8 cellular contexts compared by ENCODE assay signal in the genomic region with DNA sequence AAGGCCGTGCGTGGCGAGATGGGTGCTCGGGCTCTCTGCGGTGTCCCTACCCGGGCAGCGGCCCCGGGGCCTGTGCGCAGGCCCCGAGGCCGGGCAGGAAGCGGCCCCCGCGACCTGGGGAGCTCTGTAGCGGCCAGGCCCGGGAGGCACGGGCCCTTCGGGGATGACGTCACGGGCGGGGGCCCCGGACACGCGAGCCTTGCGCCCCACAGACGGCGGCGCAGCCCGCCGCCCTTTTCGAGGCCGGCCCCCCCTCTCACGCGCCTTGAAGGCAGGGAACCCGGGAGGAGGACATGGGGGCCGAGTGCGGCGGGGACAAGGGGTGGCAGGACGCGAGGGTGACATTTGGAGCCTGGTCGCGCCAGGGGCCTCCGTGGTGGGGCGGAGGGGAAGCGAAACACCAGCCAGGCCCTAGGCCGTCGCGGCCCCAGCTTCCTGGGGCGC. TPM values are rescaled to one million over a fixed set of nuclear protein-coding genes. Genes with fewer than 3 reads are reported as not detected.
A peak's percentile ranks its signal among the peaks of the same experiment; 100 is the strongest.
DNase-seq lines count a peak whose midpoint lies in the region; ATAC-seq and TF ChIP-seq lines count a peak whose summit lies in the region.

No MANE protein-coding gene starts in this region.

- ATAC-seq in GM21381 (IDR thresholded peaks at IDR 0.05; ENCODE audit: unreplicated experiment): peak; percentile 49

- TF ChIP-seq CTCF in suprapubic skin (IDR thresholded peaks at IDR 0.05): no peak

- DNase-seq in CD4-positive, alpha-beta memory T cell: peak in 4 of 5 donors; percentile 31 to 63 (median 34)
- DNase-seq in MG63 (peak; percentile 53), epithelial cell of prostate (ENCODE audit: low read depth, low spot score) (no peak), suprapubic skin (ENCODE audit: low spot score in 2 of 2) (no peak), cerebellar nuclear complex (lab: John Stamatoyannopoulos, UW) (no peak)
- DNase-seq in activated CD8-positive, alpha-beta memory T cell treated with anti-CD3 and anti-CD28 coated beads for 48 hours (ENCODE audit: low read depth in 2 of 3, low spot score in 2 of 3): peak in 2 of 3 experiments; percentile 18 to 47

- intact Hi-C loops in CD4-positive, alpha-beta memory T cell (cut with micrococcal nuclease): loop anchor here (5.0 kb wide), 1 partner anchor 100 kb away; no protein-coding TSS in a partner anchor

- H3K27me3 Mint-ChIP-seq in CD4-positive, alpha-beta memory T cell: peaks cover 0 to 5% of the 10 kb centered on the region in 2 donors

- H3K9me3 ChIP-seq in CD4-positive, alpha-beta memory T cell (ENCODE audit: control insufficient read depth in 1 of 2, low read length in 2 of 2): no peaks in the 10 kb centered on the region
- H3K9me3 ChIP-seq in MG63: no peaks in the 10 kb centered on the region
- no peaks in the 10 kb centered on the region for H3K9me3 ChIP-seq in muscle layer of duodenum (ENCODE audit: control insufficient read depth in 1 of 2, low read length in 2 of 2)
- H3K9me3 ChIP-seq in suprapubic skin: no peaks in the 10 kb centered on the region

- peaks cover 19% of the 10 kb centered on the region for H3K4me1 ChIP-seq in CD4-positive, alpha-beta memory T cell (ENCODE audit: insufficient read depth, low read length)
- peaks cover 17 to 46% of the 10 kb centered on the region in 2 donors for H3K4me1 ChIP-seq in muscle layer of duodenum (ENCODE audit: control insufficient read depth in 1 of 2, insufficient read depth in 2 of 2, low read length in 2 of 2)
- H3K4me1 ChIP-seq in suprapubic skin: peaks cover 53% of the 10 kb centered on the region

- no peaks in the 10 kb centered on the region for H3K36me3 ChIP-seq in CD4-positive, alpha-beta memory T cell (ENCODE audit: insufficient read depth, low read length)
- H3K36me3 ChIP-seq in MG63 (peaks cover 2% of the 10 kb centered on the region; the same call in 1 of the 2 replicates), muscle layer of duodenum (ENCODE audit: control insufficient read depth in 1 of 2, insufficient read depth in 2 of 2, low read length in 2 of 2) (no peaks in the 10 kb centered on the region), suprapubic skin (no peaks in the 10 kb centered on the region)

- H3K36me3 Mint-ChIP-seq in CD4-positive, alpha-beta memory T cell: peaks cover 0 to 3% of the 10 kb centered on the region in 2 donors

- CTCF ChIA-PET in CD4-positive, alpha-beta memory T cell (lab: Charles Lee; ENCODE audit: partially characterized antibody): interaction anchor here (0.9 to 2.7 kb wide), 6 partner anchors 10 to 348 kb away, joined by 3 to 23 read pairs (median 4); no protein-coding TSS in a partner anchor

- H3K4me3 Mint-ChIP-seq in CD4-positive, alpha-beta memory T cell: peak overlapping the region; percentile 74 to 96 (median 90)

- peak overlapping the region; percentile 42 to 87 (median 80) for H3K27ac Mint-ChIP-seq in CD4-positive, alpha-beta memory T cell

- TF ChIP-seq POLR2A in suprapubic skin (IDR thresholded peaks at IDR 0.05): no peak

- peaks cover 7 to 34% (median 18%) of the 10 kb centered on the region in 4 donors for H3K4me1 Mint-ChIP-seq in CD4-positive, alpha-beta memory T cell

- H3K27ac ChIP-seq in CD4-positive, alpha-beta memory T cell (ENCODE audit: low read depth, low read length): peak overlapping the region; percentile 71
- peak overlapping the region; percentile 90 for H3K27ac ChIP-seq in epithelial cell of prostate
- peak overlapping the region; percentile 72 for H3K27ac ChIP-seq in muscle layer of duodenum (ENCODE audit: low read length)
- H3K27ac ChIP-seq in suprapubic skin: peak overlapping the region; percentile 91

- no peaks in the 10 kb centered on the region for H3K27me3 ChIP-seq in CD4-positive, alpha-beta memory T cell (ENCODE audit: insufficient read depth, low read length)
- no peaks in the 10 kb centered on the region for H3K27me3 ChIP-seq in MG63
- H3K27me3 ChIP-seq in muscle layer of duodenum (ENCODE audit: low read depth, low read length): no peaks in the 10 kb centered on the region
- no peaks in the 10 kb centered on the region for H3K27me3 ChIP-seq in suprapubic skin

- peak overlapping the region; percentile 42 to 76 for H3K4me3 ChIP-seq in CD4-positive, alpha-beta memory T cell (ENCODE audit: low read length in 2 of 2)
- H3K4me3 ChIP-seq in MG63 (peak overlapping the region; percentile 71), muscle layer of duodenum (ENCODE audit: low read depth in 1 of 2, low read length in 2 of 2) (peak overlapping the region; percentile 67 to 71), suprapubic skin (peak overlapping the region; percentile 76)

- no peaks in the 10 kb centered on the region for H3K9me3 Mint-ChIP-seq in CD4-positive, alpha-beta memory T cell

- TF ChIP-seq EP300 in suprapubic skin (IDR thresholded peaks at IDR 0.05): no peak

- POLR2A ChIA-PET in CD4-positive, alpha-beta memory T cell (lab: Charles Lee; ENCODE audit: partially characterized antibody): interaction anchor here (0.8 to 5.8 kb wide), 10 partner anchors 8 to 351 kb away, joined by 3 to 44 read pairs (median 5); partner anchors contain the start of gene SREBF1

- WGBS in suprapubic skin: 1% methylated on average over 16 of the region's 49 CpGs

RNA-seq across cellular contexts. Expression of gene RAI1, which starts 1.1 kb away (rescaled TPM):
- total RNA-seq in CD4-positive, alpha-beta memory T cell: 10 to 100 TPM; 15.4 to 19.5 TPM
- polyA plus RNA-seq in CD4-positive, alpha-beta memory T cell: 1 to 10 TPM in 1 of 2 donors, under 1 TPM in 1; 0.35 to 4.0 TPM
- total RNA-seq in MG63 (2014; rRNA removed; shearing (Covaris generic); ENCODE audit: low replicate concordance): 2.9 and 7.1 TPM in 2 replicates
- total RNA-seq in suprapubic skin: 10 to 100 TPM; 20.3 to 46.1 (median 30.4) TPM

Comparison
In these comparisons a context has a peak if more than half of its experiments do, and no peak if none do; other contexts are left out.
1. DNase-seq: peak in CD4-positive, alpha-beta memory T cell (4 of 5), MG63 (single experiment) and activated CD8-positive, alpha-beta memory T cell treated with anti-CD3 and anti-CD28 coated beads for 48 hours (2 of 3); none in epithelial cell of prostate (single experiment), suprapubic skin (0 of 2) and cerebellar nuclear complex (0 of 2).
2. Peak in every context shown above with its lines, with median percentiles within 50 percentile points of each other: H3K27ac ChIP-seq and H3K4me3 ChIP-seq.